ENCODE assay signal across 20 cellular contexts in the genomic region with DNA sequence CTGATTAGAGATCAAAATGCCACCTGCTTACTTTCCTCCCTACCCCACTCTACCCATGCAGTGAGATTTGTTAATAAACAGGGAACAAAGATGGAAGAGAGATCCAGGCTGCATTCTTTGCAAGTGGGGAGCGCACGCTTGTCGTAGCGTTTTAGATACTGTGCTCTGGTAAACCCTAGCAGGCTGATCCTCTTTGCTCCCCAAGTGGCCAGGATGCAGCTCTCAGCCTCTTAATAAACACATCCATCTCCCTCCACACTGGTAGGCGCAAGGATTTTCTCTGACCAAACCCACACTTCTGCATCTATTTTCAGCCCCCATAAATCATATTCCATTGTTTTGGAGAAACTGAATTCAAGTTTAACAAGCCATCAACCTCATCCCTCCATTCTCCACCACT. TPM values are rescaled to one million over a fixed set of nuclear protein-coding genes. Genes with fewer than 3 reads are reported as not detected.
DNase-seq lines count a peak whose midpoint lies in the region; ATAC-seq and TF ChIP-seq lines count a peak whose summit lies in the region.
"Had no signal": no experiment of that assay in that cellular context is flagged by ENCODE, and none has a peak within 500 bp of the region (broad histone marks: within the 10 kb centered on the region; RNA-seq: fewer than 3 reads in every experiment).

No MANE protein-coding gene starts in this region.

- ATAC-seq in GM21825 (IDR thresholded peaks at IDR 0.05; ENCODE audit: unreplicated experiment) = no peak
- ATAC-seq: left lung; naive thymus-derived CD4-positive, alpha-beta T cell had no signal

- H3K27me3 ChIP-seq in esophagus muscularis mucosa = peaks cover 0 to 95% (median 33%) of the 10 kb centered on the region in 4 donors

- no peaks in the 10 kb centered on the region for H3K9me3 ChIP-seq in esophagus muscularis mucosa
- H3K9me3 ChIP-seq: HAP-1 had no signal

- H3K27ac ChIP-seq in esophagus muscularis mucosa (replicated peaks in 1 of 4) = no peak overlapping the region
- H3K27ac ChIP-seq: left lung had no signal

- H3K36me3 ChIP-seq in esophagus muscularis mucosa = no peaks in the 10 kb centered on the region
- H3K36me3 ChIP-seq: HAP-1, left lung had no signal

- peaks cover 7 to 21% (median 17%) of the 10 kb centered on the region in 4 donors for H3K4me1 ChIP-seq in esophagus muscularis mucosa

- no peak overlapping the region for H3K4me3 ChIP-seq in esophagus muscularis mucosa
- H3K4me3 ChIP-seq: HAP-1, left lung had no signal

- intact Hi-C loops in esophagus muscularis mucosa (cut with DNase I) = no loop called here

- DNase-seq in NCI-H82 (lab: John Stamatoyannopoulos, UW) (peak; percentile 21), NCI-H82 treated with DMSO at 0.1 percent for 48 hours (lab: John Stamatoyannopoulos, UW; ENCODE audit: unreplicated experiment) (no peak), NCI-H2227 treated with DMSO at 0.1 percent for 48 hours (lab: John Stamatoyannopoulos, UW) (peak; percentile 6), esophagus muscularis mucosa (ENCODE audit: extremely low spot score) (peak; percentile 64), superior temporal gyrus (ENCODE audit: extremely low spot score) (peak; percentile 52)
- no peak for DNase-seq in activated CD4-positive, alpha-beta T cell treated with anti-CD3 and anti-CD28 coated beads for 4 hours
- DNase-seq in stimulated activated CD4-positive, alpha-beta T cell treated with anti-CD3 and anti-CD28 coated beads, Interleukin-4, amount 100 ng/mL, for 1 hour = no peak
- DNase-seq: activated CD4-positive, alpha-beta memory T cell treated with anti-CD3 and anti-CD28 coated beads, Interleukin-2, amount 10 ng/mL, durations not matched to agents 7 days and 5 days; activated CD4-positive, CD25-positive, alpha-beta regulatory T cell; activated effector memory CD4-positive, alpha-beta T cell treated with Interleukin-2 at 50 U/mL for 16 hours; COR-L47; cortex of kidney; EL; KBM-7; left lung; naive thymus-derived CD4-positive, alpha-beta T cell; T-helper 9 cell had no signal

- TF ChIP-seq EP300 in esophagus muscularis mucosa (IDR thresholded peaks at IDR 0.05) = no peak

- TF ChIP-seq POLR2A in esophagus muscularis mucosa (IDR thresholded peaks at IDR 0.05; ENCODE audit: low read depth) = no peak

- WGBS in esophagus muscularis mucosa = 50% methylated on average over 5 of the region's 5 CpGs

- no peak for TF ChIP-seq CTCF in esophagus muscularis mucosa (IDR thresholded peaks at IDR 0.05)

RNA-seq across cellular contexts. Expression of a gene that starts 2.9 kb away (rescaled TPM):
- total RNA-seq in esophagus muscularis mucosa = 1 to 10 TPM in 1 of 4 donors, under 1 TPM in 3; 0.19 to 1.2 (median 0.62) TPM
- total RNA-seq: activated CD4-positive, alpha-beta memory T cell treated with anti-CD3 and anti-CD28 coated beads, Interleukin-2, amount 10 ng/mL, durations not matched to agents 7 days and 5 days; NCI-H460 had no signal

Comparison
In these comparisons a context has a peak if more than half of its experiments do, and no peak if none do; other contexts are left out.
1. DNase-seq: peak in NCI-H82 (single experiment), NCI-H2227 treated with DMSO at 0.1 percent for 48 hours (single experiment), esophagus muscularis mucosa (single experiment) and superior temporal gyrus (single experiment); none in NCI-H82 treated with DMSO at 0.1 percent for 48 hours (single experiment), activated CD4-positive, alpha-beta T cell treated with anti-CD3 and anti-CD28 coated beads for 4 hours (0 of 2) and stimulated activated CD4-positive, alpha-beta T cell treated with anti-CD3 and anti-CD28 coated beads, Interleukin-4, amount 100 ng/mL, for 1 hour (single experiment).